21 cellular contexts compared by ENCODE assay signal in genomic region chr15:42332331-42332730, GRCh38. TPM values are rescaled to one million over a fixed set of nuclear protein-coding genes. Genes with fewer than 3 reads are reported as not detected.
DNase-seq lines count a peak whose midpoint lies in the region; TF ChIP-seq lines count a peak whose summit lies in the region.
"Had no signal": no experiment of that assay in that cellular context is flagged by ENCODE, and none has a peak within 500 bp of the region (broad histone marks: within the 10 kb centered on the region; RNA-seq: fewer than 3 reads in every experiment).

No MANE protein-coding gene starts in this region.

- POLR2A ChIA-PET in RWPE1 (lab: Yijun Ruan, JAX; ENCODE audit: low non-redundant PET): no interaction called here

- no peaks in the 10 kb centered on the region for H3K36me3 ChIP-seq in cardiac muscle cell
- no peaks in the 10 kb centered on the region for H3K36me3 ChIP-seq in right atrium auricular region

- no peak overlapping the region for H3K4me3 ChIP-seq in cardiac muscle cell
- no peak overlapping the region for H3K4me3 ChIP-seq in right atrium auricular region
- H3K4me3 ChIP-seq in cardiac fibroblast (replicated peaks in 1 of 2; ENCODE audit: low read depth in 2 of 2, low read length in 2 of 2): no peak overlapping the region
- H3K4me3 ChIP-seq: sigmoid colon had no signal

- TF ChIP-seq CTCF in cardiac muscle cell (IDR thresholded peaks at IDR 0.05; ENCODE audit: low read depth, low read length) (no peak), right atrium auricular region (IDR thresholded peaks at IDR 0.05) (no peak), cardiac fibroblast (IDR thresholded peaks at IDR 0.05; ENCODE audit: low read depth, low read length) (no peak), RWPE1 (conservative IDR thresholded peaks at IDR 0.05; ENCODE audit: low read depth) (no peak)

- CTCF ChIA-PET in RWPE1 (lab: Yijun Ruan, JAX): interaction anchor here (0.6 kb wide), 1 partner anchor 70 kb away, joined by 3 read pairs; no protein-coding TSS in a partner anchor

- H3K27ac ChIP-seq in cardiac muscle cell (peak overlapping the region; percentile 94), right atrium auricular region (peak overlapping the region in 1 of 2 donors; percentile 79), RWPE1 (no peak overlapping the region)
- H3K27ac ChIP-seq: sigmoid colon had no signal

- DNase-seq in cardiac muscle cell (ENCODE audit: low read depth in 1 of 2, low spot score in 1 of 2) (peak in 1 of 2 donors; percentile 17), right atrium auricular region (ENCODE audit: low spot score) (no peak), cardiac fibroblast (ENCODE audit: low read depth in 2 of 2) (peak; percentile 41 to 89), iris pigment epithelial cell (ENCODE audit: low read depth) (peak; percentile 88), midbrain (lab: John Stamatoyannopoulos, UW) (no peak), RWPE1 (ENCODE audit: low spot score) (no peak), NCI-H524 treated with DMSO at 0.1 percent for 48 hours (lab: John Stamatoyannopoulos, UW) (no peak)
- DNase-seq in NK-92 treated with Interleukin-12 subunit alpha and Interleukin-12 subunit beta, amount 100 ng/mL, for 24 hours (lab: John Stamatoyannopoulos, UW): no peak
- DNase-seq: activated CD4-positive, alpha-beta T cell treated with anti-CD3 and anti-CD28 coated beads for 36 hours; activated naive CD4-positive, alpha-beta T cell treated with Interleukin-2 at 50 U/mL for 16 hours; activated T-cell treated with anti-CD3 and anti-CD28 coated beads, Interleukin-2, amount 50 U/mL, for 4 hours; amniotic stem cell; CD8-positive, alpha-beta memory T cell; DMS153; foreskin melanocyte; GF-D8; hippocampal formation; NCI-H146; NCI-H446 treated with DMSO at 0.1 percent for 48 hours; sigmoid colon; trophoblast cell had no signal

- H3K9me3 ChIP-seq in cardiac muscle cell (ENCODE audit: low read depth) (no peaks in the 10 kb centered on the region), right atrium auricular region (peaks cover 0 to 19% of the 10 kb centered on the region in 2 donors)

- H3K4me1 ChIP-seq in cardiac muscle cell (ENCODE audit: low read depth): peaks cover 32% of the 10 kb centered on the region
- H3K4me1 ChIP-seq in right atrium auricular region: no peaks in the 10 kb centered on the region

- H3K27me3 ChIP-seq in cardiac muscle cell: no peaks in the 10 kb centered on the region
- H3K27me3 ChIP-seq in right atrium auricular region: no peaks in the 10 kb centered on the region
- H3K27me3 ChIP-seq: sigmoid colon had no signal

RNA-seq across cellular contexts. Expression of gene CAPN3, which starts 27.0 kb away (rescaled TPM):
- total RNA-seq in cardiac muscle cell (37.9 and 88.3 TPM in 2 replicates), right atrium auricular region (1 to 10 TPM; 5.3 to 8.6 TPM)
- 47.0 and 79.7 TPM in 2 replicates for polyA plus RNA-seq in cardiac muscle cell

RNA-seq across cellular contexts. Expression of gene TMEM87A, which starts 59.1 kb away (rescaled TPM):
- total RNA-seq in cardiac muscle cell: 39.8 and 43.5 TPM in 2 replicates
- polyA plus RNA-seq in cardiac muscle cell: 59.2 and 85.5 TPM in 2 replicates
- total RNA-seq in right atrium auricular region: 10 to 100 TPM; 17.0 to 25.4 TPM

RNA-seq across cellular contexts. Expression of gene GANC, which starts 59.3 kb away (rescaled TPM):
- 17.6 and 22.2 TPM in 2 replicates for total RNA-seq in cardiac muscle cell
- polyA plus RNA-seq in cardiac muscle cell: 21.0 and 24.2 TPM in 2 replicates
- total RNA-seq in right atrium auricular region: 10 to 100 TPM in 1 of 2 donors, 1 to 10 TPM in 1; 6.6 to 12.7 TPM

Comparison
In these comparisons a context has a peak if more than half of its experiments do, and no peak if none do; other contexts are left out.
1. DNase-seq: peak in cardiac fibroblast (2 of 2) and iris pigment epithelial cell (single experiment); none in right atrium auricular region (single experiment), NK-92 treated with Interleukin-12 subunit alpha and Interleukin-12 subunit beta, amount 100 ng/mL, for 24 hours (single experiment), midbrain (single experiment), RWPE1 (single experiment) and NCI-H524 treated with DMSO at 0.1 percent for 48 hours (single experiment).